ENCODE assay signal across 9 cellular contexts in genomic region chr1:184387871-184388670, GRCh38. TPM values are rescaled to one million over a fixed set of nuclear protein-coding genes. Genes with fewer than 3 reads are reported as not detected.
DNase-seq lines count a peak whose midpoint lies in the region; ATAC-seq and FAIRE-seq lines count a peak whose summit lies in the region.
"Had no signal": no experiment of that assay in that cellular context is flagged by ENCODE, and none has a peak within 500 bp of the region (broad histone marks: within the 10 kb centered on the region; RNA-seq: fewer than 3 reads in every experiment).

No MANE protein-coding gene starts in this region.

- peaks cover 4% of the 10 kb centered on the region for H3K36me3 Mint-ChIP-seq in activated CD4-positive, alpha-beta memory T cell treated with anti-CD3 and anti-CD28 coated beads, Interleukin-2, amount 10 ng/mL, durations not matched to agents 7 days and 5 days (ENCODE audit: low read depth)

- no peak for ATAC-seq in GM18517 (IDR thresholded peaks at IDR 0.05; ENCODE audit: unreplicated experiment)

- peak overlapping the region; percentile 31 for H3K27ac Mint-ChIP-seq in activated CD4-positive, alpha-beta memory T cell treated with anti-CD3 and anti-CD28 coated beads, Interleukin-2, amount 10 ng/mL, durations not matched to agents 7 days and 5 days

- peak overlapping the region; percentile 74 for H3K4me3 Mint-ChIP-seq in activated CD4-positive, alpha-beta memory T cell treated with anti-CD3 and anti-CD28 coated beads, Interleukin-2, amount 10 ng/mL, durations not matched to agents 7 days and 5 days

- CTCF ChIA-PET in activated CD4-positive, alpha-beta memory T cell treated with anti-CD3 and anti-CD28 coated beads, Interleukin-2, amount 10 ng/mL, durations not matched to agents 7 days and 5 days (lab: Charles Lee): interaction anchor here (1.0 kb wide), 1 partner anchor 175 kb away, joined by 4 read pairs; no protein-coding TSS in a partner anchor

- H3K9me3 Mint-ChIP-seq in activated CD4-positive, alpha-beta memory T cell treated with anti-CD3 and anti-CD28 coated beads, Interleukin-2, amount 10 ng/mL, durations not matched to agents 7 days and 5 days: no peaks in the 10 kb centered on the region

- FAIRE-seq in urothelium cell line (lab: Jason Lieb, UNC): no peak
- FAIRE-seq: TTC549 had no signal

- H3K27me3 Mint-ChIP-seq in activated CD4-positive, alpha-beta memory T cell treated with anti-CD3 and anti-CD28 coated beads, Interleukin-2, amount 10 ng/mL, durations not matched to agents 7 days and 5 days: peaks cover 76% of the 10 kb centered on the region

- POLR2A ChIA-PET in activated CD4-positive, alpha-beta memory T cell treated with anti-CD3 and anti-CD28 coated beads, Interleukin-2, amount 10 ng/mL, durations not matched to agents 7 days and 5 days (lab: Charles Lee): interaction anchor here (1.3 kb wide), 1 partner anchor 17 kb away, joined by 4 read pairs; no protein-coding TSS in a partner anchor

- peaks cover 19% of the 10 kb centered on the region for H3K4me1 Mint-ChIP-seq in activated CD4-positive, alpha-beta memory T cell treated with anti-CD3 and anti-CD28 coated beads, Interleukin-2, amount 10 ng/mL, durations not matched to agents 7 days and 5 days

- peak; percentile 45 for DNase-seq in DMS 273 treated with DMSO at 0.1 percent for 48 hours (lab: John Stamatoyannopoulos, UW)
- DNase-seq in LHCN-M2 (ENCODE audit: low read depth): peak; percentile 85
- DNase-seq in activated CD4-positive, alpha-beta memory T cell treated with anti-CD3 and anti-CD28 coated beads, Interleukin-2, amount 10 ng/mL, durations not matched to agents 7 days and 5 days: peak; percentile 19
- peak; percentile 89 for DNase-seq in fibroblast of gingiva (ENCODE audit: low read depth)
- DNase-seq in myocyte (ENCODE audit: low read depth): peak; percentile 65
- peak; percentile 48 for DNase-seq in urothelium cell line (ENCODE audit: low spot score)
- no peak for DNase-seq in activated effector memory CD4-positive, alpha-beta T cell treated with anti-CD3 and anti-CD28 coated beads, Interleukin-2, amount 50 U/mL, for 16 hours

RNA-seq across cellular contexts. Expression of gene C1orf21, which starts 1.2 kb away (rescaled TPM):
- 10.2 and 23.9 TPM in 2 replicates for total RNA-seq in LHCN-M2 (2014; rRNA removed)
- polyA plus RNA-seq in LHCN-M2 (2012): 18.8 TPM
- total RNA-seq in activated CD4-positive, alpha-beta memory T cell treated with anti-CD3 and anti-CD28 coated beads, Interleukin-2, amount 10 ng/mL, durations not matched to agents 7 days and 5 days: 1 to 10 TPM; 7.7 to 8.8 TPM
- 16.2 and 42.7 TPM in 2 replicates for total RNA-seq in myocyte
- polyA plus RNA-seq in myocyte (2012): 5.8 TPM
